In genomic region chr20:52031574-52032303, GRCh38 we compare ENCODE assay signal across 1 cellular context.
TF ChIP-seq lines count a peak whose summit lies in the region.

No MANE protein-coding gene starts in this region.

TF ChIP-seq in HepG2, 621 proteins besides CTCF, POLR2A, EP300 and RAD21 (continued from another document and continues in another):
- TF ChIP-seq PAXIP1 (CRISPR knock-in tag; conservative IDR thresholded peaks at IDR 0.05) = peak; percentile 93
- TF ChIP-seq FOXK1 (CRISPR knock-in tag; IDR thresholded peaks at IDR 0.05; ENCODE audit: borderline replicate concordance, low read depth) = peak; percentile 67; the same call in 1 of the 2 replicates
- peak; percentile 86 for TF ChIP-seq AHDC1 (CRISPR knock-in tag; IDR thresholded peaks at IDR 0.05; ENCODE audit: borderline replicate concordance)
- peak; percentile 54 to 88; a peak in 3 of 4 replicates for TF ChIP-seq NR2F1 (CRISPR knock-in tag; IDR thresholded peaks at IDR 0.05)
- no peak for TF ChIP-seq RBFOX2 (IDR thresholded peaks at IDR 0.05; ENCODE audit: low read depth, low read length)
- no peak for TF ChIP-seq ZXDC (CRISPR knock-in tag; IDR thresholded peaks at IDR 0.05)
- TF ChIP-seq GATA4 (IDR thresholded peaks at IDR 0.05; ENCODE audit: borderline replicate concordance, low read depth) = 0 out of 2 replicates have a peak, but pooled peaks have one; percentile 42
- TF ChIP-seq ZNF317 (CRISPR knock-in tag; IDR thresholded peaks at IDR 0.05) = peak; percentile 91
- TF ChIP-seq CBX2 (IDR thresholded peaks at IDR 0.05; ENCODE audit: low read depth, low read length) = no peak
- no peak for TF ChIP-seq CBX2 (CRISPR knock-in tag; IDR thresholded peaks at IDR 0.05; ENCODE audit: low read depth)
- peak; percentile 85 for TF ChIP-seq ZSCAN31 (CRISPR knock-in tag; IDR thresholded peaks at IDR 0.05; ENCODE audit: low read depth)
- TF ChIP-seq ZNF460 (CRISPR knock-in tag; IDR thresholded peaks at IDR 0.05; ENCODE audit: borderline replicate concordance) = no peak
- peak; percentile 75 for TF ChIP-seq HDAC2 (CRISPR knock-in tag; IDR thresholded peaks at IDR 0.05)
- peak; percentile 95 for TF ChIP-seq ZNF770 (CRISPR knock-in tag; IDR thresholded peaks at IDR 0.05)
- no peak for TF ChIP-seq ARNT (IDR thresholded peaks at IDR 0.05)
- 0 out of 2 replicates have a peak, but pooled peaks have one; percentile 33 for TF ChIP-seq ZNF564 (CRISPR knock-in tag; IDR thresholded peaks at IDR 0.05)
- TF ChIP-seq ZNF280D (CRISPR knock-in tag; IDR thresholded peaks at IDR 0.05) = 0 out of 2 replicates have a peak, but pooled peaks have one; percentile 33
- TF ChIP-seq TEAD2 (CRISPR knock-in tag; IDR thresholded peaks at IDR 0.05) = peak; percentile 60; the same call in 1 of the 2 replicates
- TF ChIP-seq ZNF790 (CRISPR knock-in tag; IDR thresholded peaks at IDR 0.05; ENCODE audit: borderline replicate concordance) = peak; percentile 56; the same call in 1 of the 2 replicates
- TF ChIP-seq SALL1 (CRISPR knock-in tag; IDR thresholded peaks at IDR 0.05) = peak; percentile 99
- TF ChIP-seq ZFAT (CRISPR knock-in tag; conservative IDR thresholded peaks at IDR 0.05) = no peak
- TF ChIP-seq NONO (IDR thresholded peaks at IDR 0.05) = no peak
- TF ChIP-seq NONO (CRISPR knock-in tag; conservative IDR thresholded peaks at IDR 0.05) = 0 out of 2 replicates have a peak, but pooled peaks have one; percentile 43
- no peak for TF ChIP-seq ZNF850 (CRISPR knock-in tag; conservative IDR thresholded peaks at IDR 0.05)
- TF ChIP-seq MZF1 (CRISPR knock-in tag; IDR thresholded peaks at IDR 0.05; ENCODE audit: borderline replicate concordance) = 0 out of 2 replicates have a peak, but pooled peaks have one; percentile 38
- peak; percentile 94 for TF ChIP-seq ARID5B (CRISPR knock-in tag; IDR thresholded peaks at IDR 0.05)
- no peak; the same call in 1 of the 2 replicates for TF ChIP-seq ZSCAN9 (CRISPR knock-in tag; IDR thresholded peaks at IDR 0.05; ENCODE audit: borderline replicate concordance)
- no peak for TF ChIP-seq BHLHE40 (IDR thresholded peaks at IDR 0.05; ENCODE audit: low read length)
- TF ChIP-seq GTF3A (CRISPR knock-in tag; conservative IDR thresholded peaks at IDR 0.05) = no peak
- TF ChIP-seq SKI (IDR thresholded peaks at IDR 0.05; ENCODE audit: partially characterized antibody) = peak; percentile 87
- no peak for TF ChIP-seq ZNF639 (CRISPR knock-in tag; conservative IDR thresholded peaks at IDR 0.05)
- TF ChIP-seq NCOR1 (IDR thresholded peaks at IDR 0.05; ENCODE audit: borderline replicate concordance, low read length) = peak; percentile 84
- TF ChIP-seq RFXAP (CRISPR knock-in tag; IDR thresholded peaks at IDR 0.05; ENCODE audit: borderline replicate concordance) = peak; percentile 69; the same call in 1 of the 2 replicates
- peak; percentile 77 for TF ChIP-seq GATAD2A (CRISPR knock-in tag; IDR thresholded peaks at IDR 0.05)
- TF ChIP-seq ZNF772 (CRISPR knock-in tag; IDR thresholded peaks at IDR 0.05) = peak; percentile 77
- TF ChIP-seq SPEN (CRISPR knock-in tag; IDR thresholded peaks at IDR 0.05; ENCODE audit: low read depth) = peak; percentile 61
- peak; percentile 69 for TF ChIP-seq SAP130 (CRISPR knock-in tag; IDR thresholded peaks at IDR 0.05; ENCODE audit: low read depth)
- TF ChIP-seq ZBTB7B (CRISPR knock-in tag; IDR thresholded peaks at IDR 0.05) = peak; percentile 67; the same call in 1 of the 2 replicates
